ENCODE assay signal across 24 cellular contexts in genomic region chr18:6593142-6593889, GRCh38.
DNase-seq lines count a peak whose midpoint lies in the region; ATAC-seq, FAIRE-seq and TF ChIP-seq lines count a peak whose summit lies in the region.
"Had no signal": no experiment of that assay in that cellular context is flagged by ENCODE, and none has a peak within 500 bp of the region (broad histone marks: within the 10 kb centered on the region; RNA-seq: fewer than 3 reads in every experiment).

No MANE protein-coding gene starts in this region.

- no peak overlapping the region for H3K4me3 ChIP-seq in mesendoderm (ENCODE audit: low read length)
- H3K4me3 ChIP-seq: BLaER1, Peyer's patch had no signal

- no peak overlapping the region for H3K18ac ChIP-seq in mesendoderm (ENCODE audit: low read length)

- no peak for ATAC-seq in WTC11
- ATAC-seq in HG02840 (IDR thresholded peaks at IDR 0.05; ENCODE audit: low FRiP score, unreplicated experiment), result no peak

- no peak overlapping the region for H4K5ac ChIP-seq in mesendoderm (ENCODE audit: low read length)

- no peak for TF ChIP-seq CTCF in WTC11 (IDR thresholded peaks at IDR 0.05)

- no peak overlapping the region for H3K4me3 Mint-ChIP-seq in WTC11

- H3K56ac ChIP-seq in mesendoderm (ENCODE audit: low read length), result no peak overlapping the region

- H3K36me3 ChIP-seq in mesendoderm (ENCODE audit: control insufficient read depth, insufficient read depth, low read length), result no peaks in the 10 kb centered on the region
- H3K36me3 ChIP-seq: BLaER1, Peyer's patch had no signal

- H3K9ac ChIP-seq in mesendoderm (ENCODE audit: low read length), result no peak overlapping the region
- H3K9ac ChIP-seq: BLaER1 had no signal

- no peaks in the 10 kb centered on the region for H3K79me2 ChIP-seq in mesendoderm (ENCODE audit: control insufficient read depth, insufficient read depth, low read length)

- no peaks in the 10 kb centered on the region for H3K36me3 Mint-ChIP-seq in WTC11
- H3K36me3 Mint-ChIP-seq: CD4-positive, alpha-beta memory T cell had no signal

- H3K4me1 Mint-ChIP-seq in WTC11, result peaks cover 29% of the 10 kb centered on the region
- H3K4me1 Mint-ChIP-seq: CD4-positive, alpha-beta memory T cell had no signal

- FAIRE-seq in urothelium cell line (lab: Jason Lieb, UNC), result peak; percentile 77
- FAIRE-seq: GM18507, GM19239, H1 had no signal

- H2BK15ac ChIP-seq in mesendoderm (replicated peaks; ENCODE audit: low read depth), result no peak overlapping the region

- CTCF ChIA-PET in WTC11 (lab: Charles Lee), result no interaction called here

- H2BK5ac ChIP-seq in mesendoderm (ENCODE audit: low read length), result no peak overlapping the region

- H3K27ac Mint-ChIP-seq in WTC11, result 0 out of 2 replicates have a peak overlapping the region, but pooled peaks have one; percentile 31
- H3K27ac Mint-ChIP-seq: CD4-positive, alpha-beta memory T cell had no signal

- H2AK5ac ChIP-seq in mesendoderm (ENCODE audit: low read length), result no peak overlapping the region

- H3K9me3 Mint-ChIP-seq in WTC11, result no peaks in the 10 kb centered on the region

- H3K4me2 ChIP-seq in mesendoderm (ENCODE audit: low read length), result no peak overlapping the region
- H3K4me2 ChIP-seq: BLaER1 had no signal

- no peaks in the 10 kb centered on the region for H3K79me1 ChIP-seq in mesendoderm (ENCODE audit: low read length)

- no peaks in the 10 kb centered on the region for H3K27me3 Mint-ChIP-seq in WTC11 (ENCODE audit: low read depth)
- H3K27me3 Mint-ChIP-seq: CD4-positive, alpha-beta memory T cell had no signal

- H3K23ac ChIP-seq in mesendoderm (ENCODE audit: low read length), result no peak overlapping the region

- no peak overlapping the region for H2BK120ac ChIP-seq in mesendoderm (ENCODE audit: low read depth, low read length)

- H4K8ac ChIP-seq in mesendoderm (ENCODE audit: low read depth, low read length), result peak overlapping the region; percentile 59

- no peak overlapping the region for H3K4ac ChIP-seq in mesendoderm (ENCODE audit: low read depth, low read length)

- no CpG with 5 or more reads among the region's 3 CpGs for WGBS in mesendoderm (ENCODE audit: extremely low coverage, insufficient coverage, low lambda C conversion rate)

- no peak overlapping the region for H3K27ac ChIP-seq in mesendoderm (ENCODE audit: low read depth, low read length)
- H3K27ac ChIP-seq: BLaER1, HL-60, Peyer's patch had no signal

- H3K27me3 ChIP-seq in mesendoderm (ENCODE audit: insufficient read depth, low read length, poor library complexity), result no peaks in the 10 kb centered on the region
- H3K27me3 ChIP-seq: BLaER1, Peyer's patch had no signal

- H3K4me1 ChIP-seq in mesendoderm (ENCODE audit: control insufficient read depth, low read depth, low read length), result peaks cover 4% of the 10 kb centered on the region
- H3K4me1 ChIP-seq: BLaER1, Peyer's patch had no signal

- POLR2A ChIA-PET in WTC11 (lab: Charles Lee), result no interaction called here

- DNase-seq in HCEC 1CT, result peak; percentile 21
- no peak for DNase-seq in WTC11 (ENCODE audit: low spot score)
- no peak for DNase-seq in mesendoderm
- no peak for DNase-seq in urothelium cell line (ENCODE audit: low spot score)
- DNase-seq in ecto neural progenitor cell (ENCODE audit: low spot score), result no peak
- DNase-seq in NCI-H1092 (lab: John Stamatoyannopoulos, UW), result no peak
- DNase-seq: CD4-positive, alpha-beta memory T cell; DMS153; GDM1; KBM-7; MM.1S; NCI-H1048; NCI-H1436; NCI-H187 treated with DMSO at 0.1 percent for 48 hours; NCI-H2107; NCI-H510A; NCI-H748 treated with DMSO at 0.1 percent for 48 hours; Peyer's patch had no signal

TF ChIP-seq in WTC11, 78 proteins besides CTCF, POLR2A, EP300 and RAD21 (continues in another document):
- TF ChIP-seq ATF1 (CRISPR knock-in tag; IDR thresholded peaks at IDR 0.05) (no peak), ZNF281 (CRISPR knock-in tag; IDR thresholded peaks at IDR 0.05) (no peak), GABPB1 (CRISPR knock-in tag; IDR thresholded peaks at IDR 0.05) (no peak), ZNF671 (CRISPR knock-in tag; IDR thresholded peaks at IDR 0.05) (no peak), SMAD3 (CRISPR knock-in tag; IDR thresholded peaks at IDR 0.05; ENCODE audit: borderline replicate concordance) (no peak), PREB (CRISPR knock-in tag; IDR thresholded peaks at IDR 0.05; ENCODE audit: borderline replicate concordance) (no peak), JUN (CRISPR knock-in tag; IDR thresholded peaks at IDR 0.05) (no peak), ZNF425 (CRISPR knock-in tag; conservative IDR thresholded peaks at IDR 0.05) (no peak), ZNF138 (CRISPR knock-in tag; conservative IDR thresholded peaks at IDR 0.05) (no peak), E2F1 (CRISPR knock-in tag; IDR thresholded peaks at IDR 0.05) (no peak), NR3C1 (CRISPR knock-in tag; conservative IDR thresholded peaks at IDR 0.05; ENCODE audit: low read depth) (no peak), CREB1 (CRISPR knock-in tag; IDR thresholded peaks at IDR 0.05) (no peak), FOXK1 (CRISPR knock-in tag; IDR thresholded peaks at IDR 0.05) (no peak), EMX1 (CRISPR knock-in tag; IDR thresholded peaks at IDR 0.05) (no peak), ATF2 (CRISPR knock-in tag; IDR thresholded peaks at IDR 0.05; ENCODE audit: borderline replicate concordance, low read depth) (no peak), RORB (CRISPR knock-in tag; IDR thresholded peaks at IDR 0.05) (no peak), GRHL2 (CRISPR knock-in tag; IDR thresholded peaks at IDR 0.05; ENCODE audit: insufficient replicate concordance, severe bottlenecking) (no peak), SMAD4 (CRISPR knock-in tag; IDR thresholded peaks at IDR 0.05) (no peak)
